Comparison of ENCODE assay signal across 23 cellular contexts in the genomic region with DNA sequence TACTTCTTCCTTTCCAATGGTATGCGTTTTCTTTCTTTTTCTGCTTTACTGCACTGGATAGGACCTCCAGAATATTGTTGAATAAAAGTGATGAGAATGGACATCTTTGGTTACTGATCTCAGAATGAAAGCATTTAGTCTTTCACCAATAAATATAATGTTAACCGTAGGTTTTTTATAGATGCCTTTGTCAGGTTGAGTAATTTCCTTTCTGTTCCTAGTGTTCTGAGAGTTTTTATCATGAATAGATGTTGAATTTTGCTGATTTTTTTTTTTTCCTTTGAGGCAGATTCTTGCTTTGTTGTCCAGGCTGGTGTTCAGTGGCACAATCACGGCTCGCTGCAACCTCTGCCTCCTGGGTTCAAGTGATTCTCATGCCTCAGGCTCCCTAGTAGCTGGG.
"Had no signal": no experiment of that assay in that cellular context is flagged by ENCODE, and none has a peak within 500 bp of the region (broad histone marks: within the 10 kb centered on the region; RNA-seq: fewer than 3 reads in every experiment).

No MANE protein-coding gene starts in this region.

- H3K9me3 ChIP-seq: colonic mucosa, esophagus squamous epithelium, gastrocnemius medialis, mucosa of descending colon, spleen, upper lobe of left lung had no signal

- H3K36me3 ChIP-seq: colonic mucosa had no signal

- H3K9me3 Mint-ChIP-seq: activated naive CD4-positive, alpha-beta T cell treated with anti-CD3 and anti-CD28 coated beads, Interleukin-2, amount 10 ng/mL, durations not matched to agents 7 days and 5 days; activated T-cell treated with anti-CD3 and anti-CD28 coated beads, Interleukin-2, amount 50 U/mL, for 72 hours; neural crest cell; T-helper 2 cell treated with Interferon-gamma antibody and Interleukin-4, amounts not matched to agents 5 μg/mL and 100 μg/mL, for 36 hours had no signal

- DNase-seq: activated CD4-positive, alpha-beta T cell treated with anti-CD3 and anti-CD28 coated beads for 1 hour; activated CD4-positive, alpha-beta T cell treated with anti-CD3 and anti-CD28 coated beads, Interleukin-2, amount 50 U/mL, for 1 hour; activated CD8-positive, alpha-beta memory T cell treated with anti-CD3 and anti-CD28 coated beads for 24 hours; activated CD8-positive, alpha-beta memory T cell treated with anti-CD3 and anti-CD28 coated beads, Interleukin-2, amount 50 U/mL, for 4 hours; activated effector memory CD4-positive, alpha-beta T cell treated with anti-CD3 and anti-CD28 coated beads, Interleukin-2, amount 50 U/mL, for 16 hours; activated naive CD4-positive, alpha-beta T cell treated with anti-CD3 and anti-CD28 coated beads, Interleukin-2, amount 10 ng/mL, durations not matched to agents 7 days and 5 days; activated T-cell treated with anti-CD3 and anti-CD28 coated beads, Interleukin-2, amount 50 U/mL, for 72 hours; amygdala; colonic mucosa; effector CD4-positive, alpha-beta T cell; esophagus squamous epithelium; gastrocnemius medialis; hippocampal formation; mesenchymal stem cell; mucosa of descending colon; occipital lobe; spleen; stimulated activated CD4-positive, alpha-beta T cell treated with anti-CD3 and anti-CD28 coated beads, Interleukin-4, amount 100 ng/mL, for 1 hour; stimulated activated naive CD4-positive, alpha-beta T cell treated with Interleukin-2 at 50 U/mL for 16 hours; upper lobe of left lung; WERI-Rb-1 had no signal

- H3K27me3 Mint-ChIP-seq: activated naive CD4-positive, alpha-beta T cell treated with anti-CD3 and anti-CD28 coated beads, Interleukin-2, amount 10 ng/mL, durations not matched to agents 7 days and 5 days had no signal

- H3K27ac ChIP-seq: colonic mucosa, esophagus squamous epithelium, WERI-Rb-1 had no signal

- H3K4me1 Mint-ChIP-seq: neural crest cell had no signal

- ATAC-seq: activated T-cell treated with anti-CD3 and anti-CD28 coated beads, Interleukin-2, amount 50 U/mL, for 72 hours; gastrocnemius medialis; mucosa of descending colon had no signal

- H3K4me3 ChIP-seq: colonic mucosa, esophagus squamous epithelium, gastrocnemius medialis, mucosa of descending colon, spleen, upper lobe of left lung had no signal

- H3K27ac Mint-ChIP-seq: activated naive CD4-positive, alpha-beta T cell treated with anti-CD3 and anti-CD28 coated beads, Interleukin-2, amount 10 ng/mL, durations not matched to agents 7 days and 5 days; T-helper 2 cell treated with Interferon-gamma antibody and Interleukin-4, amounts not matched to agents 5 μg/mL and 100 μg/mL, for 36 hours had no signal

- H3K4me3 Mint-ChIP-seq: activated naive CD4-positive, alpha-beta T cell treated with anti-CD3 and anti-CD28 coated beads, Interleukin-2, amount 10 ng/mL, durations not matched to agents 7 days and 5 days; neural crest cell; T-helper 2 cell treated with Interferon-gamma antibody and Interleukin-4, amounts not matched to agents 5 μg/mL and 100 μg/mL, for 36 hours had no signal

- H3K27me3 ChIP-seq: colonic mucosa, esophagus squamous epithelium, gastrocnemius medialis, spleen, upper lobe of left lung had no signal
